Comparison of ENCODE assay signal across 24 cellular contexts in the genomic region with DNA sequence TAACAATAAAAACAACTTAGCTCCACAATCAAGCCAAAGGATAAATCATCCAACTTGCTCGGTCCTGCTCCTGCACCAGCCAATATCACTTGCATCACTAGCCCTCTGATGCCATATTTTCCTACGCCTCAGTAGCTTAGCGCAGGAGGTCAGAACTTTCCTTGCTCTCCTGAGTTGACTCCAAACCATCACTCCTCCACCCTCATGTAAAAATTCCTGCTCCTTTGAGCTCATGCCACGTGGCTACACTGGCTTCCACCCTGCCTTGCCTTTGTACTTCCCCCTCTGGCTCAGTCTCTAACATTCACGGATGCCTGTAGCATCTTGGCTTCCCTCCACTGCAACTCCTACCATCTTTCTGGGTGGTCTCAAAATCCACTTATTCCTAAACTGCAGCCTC. TPM values are rescaled to one million over a fixed set of nuclear protein-coding genes. Genes with fewer than 3 reads are reported as not detected.
DNase-seq lines count a peak whose midpoint lies in the region; ATAC-seq and TF ChIP-seq lines count a peak whose summit lies in the region.
"Had no signal": no experiment of that assay in that cellular context is flagged by ENCODE, and none has a peak within 500 bp of the region (broad histone marks: within the 10 kb centered on the region; RNA-seq: fewer than 3 reads in every experiment).

No MANE protein-coding gene starts in this region.

- no peak overlapping the region for H3K27ac ChIP-seq in right atrium auricular region
- H3K27ac ChIP-seq in fibroblast of lung (ENCODE audit: insufficient read depth, low read length): no peak overlapping the region
- H3K27ac ChIP-seq in trophoblast cell (ENCODE audit: low read depth, low read length): no peak overlapping the region
- no peak overlapping the region for H3K27ac ChIP-seq in OCI-LY7 (ENCODE audit: low read depth, low read length, poor library complexity, severe bottlenecking)
- H3K27ac ChIP-seq: testis had no signal

- peaks cover 2% of the 10 kb centered on the region for H4K20me1 ChIP-seq in fibroblast of lung (ENCODE audit: control insufficient read depth, extremely low read depth, insufficient read depth, low read length)
- H4K20me1 ChIP-seq in OCI-LY7 (ENCODE audit: insufficient read depth, low read length): no peaks in the 10 kb centered on the region

- no peak overlapping the region for H2AK5ac ChIP-seq in trophoblast cell (ENCODE audit: low read length)

- no peak overlapping the region for H4K12ac ChIP-seq in trophoblast cell (ENCODE audit: low read depth, low read length)

- H3K27me3 ChIP-seq in right atrium auricular region (no peaks in the 10 kb centered on the region), fibroblast of lung (ENCODE audit: control insufficient read depth, insufficient read depth, low read length) (no peaks in the 10 kb centered on the region), trophoblast cell (ENCODE audit: insufficient read depth, low read length) (no peaks in the 10 kb centered on the region)
- H3K27me3 ChIP-seq: dorsolateral prefrontal cortex, testis had no signal

- H3K79me2 ChIP-seq in fibroblast of lung (ENCODE audit: control insufficient read depth, insufficient read depth, low read length) (peaks cover 79% of the 10 kb centered on the region), trophoblast cell (ENCODE audit: control insufficient read depth, insufficient read depth, low read length, poor library complexity) (peaks cover 7% of the 10 kb centered on the region), OCI-LY7 (ENCODE audit: insufficient read depth, low read depth, low read length) (no peaks in the 10 kb centered on the region)

- H3K9ac ChIP-seq in fibroblast of lung (ENCODE audit: insufficient read depth, low read length): no peak overlapping the region
- H3K9ac ChIP-seq in trophoblast cell (ENCODE audit: low read length): no peak overlapping the region

- no peak overlapping the region for H2AFZ ChIP-seq in fibroblast of lung (ENCODE audit: low read length)
- no peak overlapping the region for H2AFZ ChIP-seq in trophoblast cell (ENCODE audit: insufficient read depth, low read length, poor library complexity)
- no peak overlapping the region for H2AFZ ChIP-seq in OCI-LY7 (ENCODE audit: low read length)

- WGBS in trophoblast cell (ENCODE audit: extremely low coverage, insufficient coverage, insufficient read length): no CpG with 5 or more reads among the region's 5 CpGs

- H2BK5ac ChIP-seq in trophoblast cell (ENCODE audit: low read depth, low read length, poor library complexity): no peak overlapping the region

- no peak overlapping the region for H3K4me3 Mint-ChIP-seq in activated CD4-positive, alpha-beta T cell treated with anti-CD3 and anti-CD28 coated beads, Interleukin-2, amount 10 ng/mL, durations not matched to agents 24 days and 14 days
- H3K4me3 Mint-ChIP-seq: activated naive CD4-positive, alpha-beta T cell treated with anti-CD3 and anti-CD28 coated beads for 36 hours; activated T-cell treated with anti-CD3 and anti-CD28 coated beads, Interleukin-2, amount 50 U/mL, for 4 hours; natural killer cell treated with Interleukin-12 subunit alpha and Interleukin-12 subunit beta and Interleukin-15 and Interleukin-18, amount 100 ng/mL, for 72 hours had no signal

- TF ChIP-seq CTCF in right atrium auricular region (IDR thresholded peaks at IDR 0.05): no peak
- no peak for TF ChIP-seq CTCF in fibroblast of lung (conservative IDR thresholded peaks at IDR 0.05 in 1 of 2, IDR thresholded peaks at IDR 0.05 in 1 of 2; ENCODE audit: low read depth in 1 of 2, low read length in 2 of 2)
- no peak for TF ChIP-seq CTCF in OCI-LY7 (conservative IDR thresholded peaks at IDR 0.05; ENCODE audit: low read length)

- H3K36me3 ChIP-seq in right atrium auricular region: no peaks in the 10 kb centered on the region
- peaks cover 2% of the 10 kb centered on the region for H3K36me3 ChIP-seq in fibroblast of lung (ENCODE audit: control insufficient read depth, insufficient read depth, low read length)
- H3K36me3 ChIP-seq in trophoblast cell (ENCODE audit: control insufficient read depth in 1 of 2, insufficient read depth in 2 of 2, low read length in 2 of 2): no peaks in the 10 kb centered on the region
- no peaks in the 10 kb centered on the region for H3K36me3 ChIP-seq in OCI-LY7 (ENCODE audit: insufficient read depth, low read length)

- peak overlapping the region; percentile 46 for H3K4me2 ChIP-seq in fibroblast of lung (ENCODE audit: extremely low read depth, insufficient read depth, low read length)
- H3K4me2 ChIP-seq in trophoblast cell (ENCODE audit: low read length): no peak overlapping the region
- H3K4me2 ChIP-seq in OCI-LY7 (ENCODE audit: low read length): no peak overlapping the region

- H4K91ac ChIP-seq in trophoblast cell (ENCODE audit: low read depth, low read length): no peak overlapping the region

- no peak overlapping the region for H2BK12ac ChIP-seq in trophoblast cell (ENCODE audit: low read length)

- no peaks in the 10 kb centered on the region for H3K9me3 ChIP-seq in right atrium auricular region
- no peaks in the 10 kb centered on the region for H3K9me3 ChIP-seq in fibroblast of lung (ENCODE audit: control insufficient read depth, insufficient read depth, low read depth, low read length)
- H3K9me3 ChIP-seq in trophoblast cell (ENCODE audit: insufficient read depth, low read depth, low read length): peaks cover 2% of the 10 kb centered on the region
- no peaks in the 10 kb centered on the region for H3K9me3 ChIP-seq in OCI-LY7 (ENCODE audit: low read length)
- H3K9me3 ChIP-seq: testis had no signal

- H3K9me3 Mint-ChIP-seq in activated CD4-positive, alpha-beta T cell treated with anti-CD3 and anti-CD28 coated beads, Interleukin-2, amount 10 ng/mL, durations not matched to agents 24 days and 14 days: peaks cover 4% of the 10 kb centered on the region
- H3K9me3 Mint-ChIP-seq: natural killer cell treated with Interleukin-12 subunit alpha and Interleukin-12 subunit beta and Interleukin-15 and Interleukin-18, amount 100 ng/mL, for 72 hours had no signal

- BruUV-seq in OCI-LY7 (replicated peaks; lab: Mats Ljungman, UMichigan): no TSS peak

- CTCF ChIA-PET in OCI-LY7 (lab: Charles Lee; ENCODE audit: unreplicated experiment): no interaction called here

- H3K23ac ChIP-seq in trophoblast cell (ENCODE audit: low read length): peak overlapping the region; percentile 48

- peaks cover 26% of the 10 kb centered on the region for H3K4me1 Mint-ChIP-seq in activated CD4-positive, alpha-beta T cell treated with anti-CD3 and anti-CD28 coated beads, Interleukin-2, amount 10 ng/mL, durations not matched to agents 24 days and 14 days

- H3K4me1 ChIP-seq in right atrium auricular region (peaks cover 0 to 33% of the 10 kb centered on the region in 2 donors), fibroblast of lung (ENCODE audit: control insufficient read depth, extremely low read depth, insufficient read depth, low read length) (no peaks in the 10 kb centered on the region), trophoblast cell (ENCODE audit: control insufficient read depth in 1 of 2, insufficient read depth in 2 of 2, low read length in 2 of 2) (peaks cover 15 to 33% of the 10 kb centered on the region in 2 experiments), OCI-LY7 (ENCODE audit: insufficient read depth, low read length, poor library complexity, severe bottlenecking) (no peaks in the 10 kb centered on the region)

- H3K14ac ChIP-seq in trophoblast cell (ENCODE audit: low read length): no peak overlapping the region

- no peaks in the 10 kb centered on the region for H3K27me3 Mint-ChIP-seq in activated CD4-positive, alpha-beta T cell treated with anti-CD3 and anti-CD28 coated beads, Interleukin-2, amount 10 ng/mL, durations not matched to agents 24 days and 14 days
- H3K27me3 Mint-ChIP-seq: natural killer cell treated with Interleukin-12 subunit alpha and Interleukin-12 subunit beta and Interleukin-15 and Interleukin-18, amount 100 ng/mL, for 72 hours had no signal

- H3K9me2 ChIP-seq in OCI-LY7 (ENCODE audit: insufficient read depth, low read length): no peaks in the 10 kb centered on the region

- no peak for ATAC-seq in Right ventricle myocardium inferior
- ATAC-seq: activated T-cell treated with anti-CD3 and anti-CD28 coated beads, Interleukin-2, amount 50 U/mL, for 4 hours; left lobe of liver; natural killer cell treated with Interleukin-12 subunit alpha and Interleukin-12 subunit beta and Interleukin-15 and Interleukin-18, amount 100 ng/mL, for 72 hours had no signal

- POLR2A ChIA-PET in OCI-LY7 (lab: Charles Lee): no interaction called here

- H3K36me3 Mint-ChIP-seq in activated CD4-positive, alpha-beta T cell treated with anti-CD3 and anti-CD28 coated beads, Interleukin-2, amount 10 ng/mL, durations not matched to agents 24 days and 14 days (ENCODE audit: low read depth): peaks cover 36% of the 10 kb centered on the region

- H3K4me3 ChIP-seq in right atrium auricular region (no peak overlapping the region), fibroblast of lung (replicated peaks in 1 of 4; ENCODE audit: control extremely low read depth in 1 of 4, insufficient read depth in 1 of 4, low read depth in 3 of 4, low read length in 4 of 4) (no peak overlapping the region), trophoblast cell (ENCODE audit: low read depth, low read length) (no peak overlapping the region), OCI-LY7 (ENCODE audit: low read depth, low read length, poor library complexity, severe bottlenecking) (no peak overlapping the region)
- H3K4me3 ChIP-seq: dorsolateral prefrontal cortex, testis had no signal

- H3K4ac ChIP-seq in trophoblast cell (ENCODE audit: low read depth, low read length): peak overlapping the region; percentile 2

- H4K8ac ChIP-seq in trophoblast cell (ENCODE audit: low read depth, low read length): no peak overlapping the region

- DNase-seq in right atrium auricular region (ENCODE audit: low spot score): peak; percentile 64
- DNase-seq in Right ventricle myocardium inferior (ENCODE audit: missing footprints): no peak
- DNase-seq in fibroblast of lung (ENCODE audit: low read depth in 2 of 2): peak; percentile 25 to 28
- DNase-seq in trophoblast cell: peak; percentile 35 to 72
- DNase-seq in activated CD4-positive, alpha-beta T cell treated with anti-CD3 and anti-CD28 coated beads, Interleukin-2, amount 10 ng/mL, durations not matched to agents 24 days and 14 days: no peak
- DNase-seq in UCSD-AML1 (lab: John Stamatoyannopoulos, UW; ENCODE audit: unreplicated experiment): no peak
- no peak for DNase-seq in cortex of kidney (lab: John Stamatoyannopoulos, UW)
- no peak for DNase-seq in OCI-LY7 (ENCODE audit: low spot score)
- DNase-seq: activated naive CD4-positive, alpha-beta T cell treated with anti-CD3 and anti-CD28 coated beads for 36 hours; activated T-cell treated with anti-CD3 and anti-CD28 coated beads, Interleukin-2, amount 50 U/mL, for 4 hours; C1 segment of cervical spinal cord; central memory CD4-positive, alpha-beta T cell; dorsolateral prefrontal cortex; glutamatergic neuron; Karpas-422; midbrain; NCI-H1092; NCI-H2029 treated with DMSO at 0.1 percent for 48 hours; NCI-H345; NCI-H774; SHP77 treated with DMSO at 0.1 percent for 48 hours; testis had no signal

- H3K27ac Mint-ChIP-seq in activated CD4-positive, alpha-beta T cell treated with anti-CD3 and anti-CD28 coated beads, Interleukin-2, amount 10 ng/mL, durations not matched to agents 24 days and 14 days: no peak overlapping the region
- H3K27ac Mint-ChIP-seq: activated naive CD4-positive, alpha-beta T cell treated with anti-CD3 and anti-CD28 coated beads for 36 hours; natural killer cell treated with Interleukin-12 subunit alpha and Interleukin-12 subunit beta and Interleukin-15 and Interleukin-18, amount 100 ng/mL, for 72 hours had no signal

- H3K79me1 ChIP-seq in trophoblast cell (ENCODE audit: low read length): peaks cover 13% of the 10 kb centered on the region

- no peak overlapping the region for H3K18ac ChIP-seq in trophoblast cell (ENCODE audit: low read length)

- intact Hi-C loops in Right ventricle myocardium inferior (cut with DNase I) (no loop called here), OCI-LY7 (cut with micrococcal nuclease; ENCODE audit: unreplicated experiment) (no loop called here)
- intact Hi-C loops in activated CD4-positive, alpha-beta T cell treated with anti-CD3 and anti-CD28 coated beads, Interleukin-2, amount 10 ng/mL, durations not matched to agents 24 days and 14 days (cut with micrococcal nuclease): no loop called here

- no peak overlapping the region for H2BK120ac ChIP-seq in trophoblast cell (ENCODE audit: insufficient read depth, low read length, poor library complexity)

RNA-seq across cellular contexts. Expression of gene AAK1, which starts 25.2 kb away (rescaled TPM):
- total RNA-seq in right atrium auricular region: 10 to 100 TPM; 50.4 to 62.6 TPM
- total RNA-seq in Right ventricle myocardium inferior: 76.2 TPM
- 21.1 and 45.7 TPM in 2 replicates for total RNA-seq in fibroblast of lung
- polyA plus RNA-seq in fibroblast of lung: 43.5 and 49.1 TPM in 2 replicates
- polyA plus RNA-seq in fibroblast of lung (2012): 31.3 and 38.4 TPM in 2 replicates
- polyA minus RNA-seq in fibroblast of lung (ENCODE audit: low replicate concordance): 71.8 and 72.8 TPM in 2 replicates
- 137 and 140 TPM in 2 replicates for polyA plus RNA-seq in trophoblast cell (2013)
- total RNA-seq in activated CD4-positive, alpha-beta T cell treated with anti-CD3 and anti-CD28 coated beads, Interleukin-2, amount 10 ng/mL, durations not matched to agents 24 days and 14 days: 81.7 and 86.0 TPM in 2 replicates
- total RNA-seq in OCI-LY7 (2014; rRNA removed; shearing (Covaris generic)): 2.3 and 8.5 TPM in 2 replicates
- 8.3 and 8.7 TPM in 2 replicates for total RNA-seq in OCI-LY7 (2022)

Comparison
In these comparisons a context has a peak if more than half of its experiments do, and no peak if none do; other contexts are left out.
1. DNase-seq: peak in right atrium auricular region (single experiment), fibroblast of lung (2 of 2) and trophoblast cell (2 of 2); none in Right ventricle myocardium inferior (single experiment), activated CD4-positive, alpha-beta T cell treated with anti-CD3 and anti-CD28 coated beads, Interleukin-2, amount 10 ng/mL, durations not matched to agents 24 days and 14 days (single experiment), UCSD-AML1 (single experiment), cortex of kidney (single experiment) and OCI-LY7 (single experiment).